In the genomic region with DNA sequence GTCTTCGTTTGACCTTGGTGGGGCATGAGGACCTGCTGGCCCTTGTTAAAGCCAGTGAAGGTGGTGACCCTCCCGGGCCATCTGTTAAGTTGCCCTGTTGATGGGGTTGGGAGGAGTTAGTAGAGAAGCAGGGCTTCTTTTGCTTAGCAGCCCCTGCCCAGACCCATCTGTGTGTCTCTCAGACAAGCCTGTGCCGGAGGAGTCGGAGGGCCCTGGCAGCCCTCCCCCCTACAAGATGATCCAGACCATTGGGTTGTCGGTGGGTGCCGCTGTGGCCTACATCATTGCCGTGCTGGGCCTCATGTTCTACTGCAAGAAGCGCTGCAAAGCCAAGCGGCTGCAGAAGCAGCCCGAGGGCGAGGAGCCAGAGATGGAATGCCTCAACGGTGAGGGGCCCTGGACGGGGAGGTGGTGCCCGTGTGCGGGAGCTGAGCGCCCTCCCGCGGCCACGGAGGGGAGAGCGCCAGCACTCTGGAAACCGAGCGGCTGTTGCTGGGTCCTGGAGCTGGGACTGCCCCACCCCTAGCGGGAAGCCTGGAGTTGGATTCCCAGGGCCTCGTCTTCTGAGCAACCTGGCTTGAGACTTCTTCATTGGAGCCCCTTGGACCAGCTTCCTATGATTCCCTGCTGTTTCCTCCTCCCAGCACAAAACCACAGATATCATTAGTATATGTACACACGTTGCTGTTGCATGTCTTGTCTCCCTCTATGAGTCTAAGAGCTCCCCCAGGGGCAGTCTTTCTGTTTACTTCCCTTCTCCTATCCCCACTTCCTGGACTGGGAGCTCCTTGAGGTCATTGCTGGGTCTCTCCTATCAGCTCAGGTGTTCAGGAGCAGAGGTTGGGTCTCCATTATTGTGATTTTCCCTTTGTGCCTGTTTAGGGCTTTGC, we compare ENCODE assay signal across 1 cellular context.
TF ChIP-seq lines count a peak whose summit lies in the region.

No MANE protein-coding gene starts in this region.

TF ChIP-seq in K562, 482 proteins besides CTCF, POLR2A, EP300 and RAD21 (continued from another document and continues in another):
- TF ChIP-seq, protein P1, sequence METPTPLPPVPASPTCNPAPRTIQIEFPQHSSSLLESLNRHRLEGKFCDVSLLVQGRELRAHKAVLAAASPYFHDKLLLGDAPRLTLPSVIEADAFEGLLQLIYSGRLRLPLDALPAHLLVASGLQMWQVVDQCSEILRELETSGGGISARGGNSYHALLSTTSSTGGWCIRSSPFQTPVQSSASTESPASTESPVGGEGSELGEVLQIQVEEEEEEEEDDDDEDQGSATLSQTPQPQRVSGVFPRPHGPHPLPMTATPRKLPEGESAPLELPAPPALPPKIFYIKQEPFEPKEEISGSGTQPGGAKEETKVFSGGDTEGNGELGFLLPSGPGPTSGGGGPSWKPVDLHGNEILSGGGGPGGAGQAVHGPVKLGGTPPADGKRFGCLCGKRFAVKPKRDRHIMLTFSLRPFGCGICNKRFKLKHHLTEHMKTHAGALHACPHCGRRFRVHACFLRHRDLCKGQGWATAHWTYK (CRISPR knock-in tag; IDR thresholded peaks at IDR 0.05), result peak; percentile 60; the same call in 1 of the 2 replicates
- no peak for TF ChIP-seq NFYB (IDR thresholded peaks at IDR 0.05; ENCODE audit: extremely low read depth, insufficient read length)
- TF ChIP-seq HMGN3 (IDR thresholded peaks at IDR 0.05; ENCODE audit: borderline replicate concordance, extremely low read depth, insufficient read length, low read depth, low read length), result no peak
- TF ChIP-seq, protein P2, sequence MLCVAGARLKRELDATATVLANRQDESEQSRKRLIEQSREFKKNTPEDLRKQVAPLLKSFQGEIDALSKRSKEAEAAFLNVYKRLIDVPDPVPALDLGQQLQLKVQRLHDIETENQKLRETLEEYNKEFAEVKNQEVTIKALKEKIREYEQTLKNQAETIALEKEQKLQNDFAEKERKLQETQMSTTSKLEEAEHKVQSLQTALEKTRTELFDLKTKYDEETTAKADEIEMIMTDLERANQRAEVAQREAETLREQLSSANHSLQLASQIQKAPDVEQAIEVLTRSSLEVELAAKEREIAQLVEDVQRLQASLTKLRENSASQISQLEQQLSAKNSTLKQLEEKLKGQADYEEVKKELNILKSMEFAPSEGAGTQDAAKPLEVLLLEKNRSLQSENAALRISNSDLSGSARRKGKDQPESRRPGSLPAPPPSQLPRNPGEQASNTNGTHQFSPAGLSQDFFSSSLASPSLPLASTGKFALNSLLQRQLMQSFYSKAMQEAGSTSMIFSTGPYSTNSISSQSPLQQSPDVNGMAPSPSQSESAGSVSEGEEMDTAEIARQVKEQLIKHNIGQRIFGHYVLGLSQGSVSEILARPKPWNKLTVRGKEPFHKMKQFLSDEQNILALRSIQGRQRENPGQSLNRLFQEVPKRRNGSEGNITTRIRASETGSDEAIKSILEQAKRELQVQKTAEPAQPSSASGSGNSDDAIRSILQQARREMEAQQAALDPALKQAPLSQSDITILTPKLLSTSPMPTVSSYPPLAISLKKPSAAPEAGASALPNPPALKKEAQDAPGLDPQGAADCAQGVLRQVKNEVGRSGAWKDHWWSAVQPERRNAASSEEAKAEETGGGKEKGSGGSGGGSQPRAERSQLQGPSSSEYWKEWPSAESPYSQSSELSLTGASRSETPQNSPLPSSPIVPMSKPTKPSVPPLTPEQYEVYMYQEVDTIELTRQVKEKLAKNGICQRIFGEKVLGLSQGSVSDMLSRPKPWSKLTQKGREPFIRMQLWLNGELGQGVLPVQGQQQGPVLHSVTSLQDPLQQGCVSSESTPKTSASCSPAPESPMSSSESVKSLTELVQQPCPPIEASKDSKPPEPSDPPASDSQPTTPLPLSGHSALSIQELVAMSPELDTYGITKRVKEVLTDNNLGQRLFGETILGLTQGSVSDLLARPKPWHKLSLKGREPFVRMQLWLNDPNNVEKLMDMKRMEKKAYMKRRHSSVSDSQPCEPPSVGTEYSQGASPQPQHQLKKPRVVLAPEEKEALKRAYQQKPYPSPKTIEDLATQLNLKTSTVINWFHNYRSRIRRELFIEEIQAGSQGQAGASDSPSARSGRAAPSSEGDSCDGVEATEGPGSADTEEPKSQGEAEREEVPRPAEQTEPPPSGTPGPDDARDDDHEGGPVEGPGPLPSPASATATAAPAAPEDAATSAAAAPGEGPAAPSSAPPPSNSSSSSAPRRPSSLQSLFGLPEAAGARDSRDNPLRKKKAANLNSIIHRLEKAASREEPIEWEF (CRISPR knock-in tag; IDR thresholded peaks at IDR 0.05), result no peak
- TF ChIP-seq, protein P3, sequence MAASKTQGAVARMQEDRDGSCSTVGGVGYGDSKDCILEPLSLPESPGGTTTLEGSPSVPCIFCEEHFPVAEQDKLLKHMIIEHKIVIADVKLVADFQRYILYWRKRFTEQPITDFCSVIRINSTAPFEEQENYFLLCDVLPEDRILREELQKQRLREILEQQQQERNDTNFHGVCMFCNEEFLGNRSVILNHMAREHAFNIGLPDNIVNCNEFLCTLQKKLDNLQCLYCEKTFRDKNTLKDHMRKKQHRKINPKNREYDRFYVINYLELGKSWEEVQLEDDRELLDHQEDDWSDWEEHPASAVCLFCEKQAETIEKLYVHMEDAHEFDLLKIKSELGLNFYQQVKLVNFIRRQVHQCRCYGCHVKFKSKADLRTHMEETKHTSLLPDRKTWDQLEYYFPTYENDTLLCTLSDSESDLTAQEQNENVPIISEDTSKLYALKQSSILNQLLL (CRISPR knock-in tag; IDR thresholded peaks at IDR 0.05; ENCODE audit: borderline replicate concordance), result no peak
- TF ChIP-seq NCOR1 (IDR thresholded peaks at IDR 0.05), result no peak
- TF ChIP-seq, protein P4, sequence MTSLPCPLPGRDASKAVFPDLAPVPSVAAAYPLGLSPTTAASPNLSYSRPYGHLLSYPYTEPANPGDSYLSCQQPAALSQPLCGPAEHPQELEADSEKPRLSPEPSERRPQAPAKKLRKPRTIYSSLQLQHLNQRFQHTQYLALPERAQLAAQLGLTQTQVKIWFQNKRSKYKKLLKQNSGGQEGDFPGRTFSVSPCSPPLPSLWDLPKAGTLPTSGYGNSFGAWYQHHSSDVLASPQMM (CRISPR knock-in tag; IDR thresholded peaks at IDR 0.05), result no peak
- no peak for TF ChIP-seq EP400 (IDR thresholded peaks at IDR 0.05)
- TF ChIP-seq, protein P5, sequence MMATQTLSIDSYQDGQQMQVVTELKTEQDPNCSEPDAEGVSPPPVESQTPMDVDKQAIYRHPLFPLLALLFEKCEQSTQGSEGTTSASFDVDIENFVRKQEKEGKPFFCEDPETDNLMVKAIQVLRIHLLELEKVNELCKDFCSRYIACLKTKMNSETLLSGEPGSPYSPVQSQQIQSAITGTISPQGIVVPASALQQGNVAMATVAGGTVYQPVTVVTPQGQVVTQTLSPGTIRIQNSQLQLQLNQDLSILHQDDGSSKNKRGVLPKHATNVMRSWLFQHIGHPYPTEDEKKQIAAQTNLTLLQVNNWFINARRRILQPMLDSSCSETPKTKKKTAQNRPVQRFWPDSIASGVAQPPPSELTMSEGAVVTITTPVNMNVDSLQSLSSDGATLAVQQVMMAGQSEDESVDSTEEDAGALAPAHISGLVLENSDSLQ (IDR thresholded peaks at IDR 0.05), result no peak
- TF ChIP-seq CBX5 (IDR thresholded peaks at IDR 0.05; ENCODE audit: borderline replicate concordance, low read depth), result no peak
- TF ChIP-seq SIRT6 (IDR thresholded peaks at IDR 0.05; ENCODE audit: low read depth, low read length), result no peak
- no peak for TF ChIP-seq CBFB (CRISPR knock-in tag; IDR thresholded peaks at IDR 0.05)
- no peak for TF ChIP-seq NR2C1 (IDR thresholded peaks at IDR 0.05)
- TF ChIP-seq NR2C1 (tag; IDR thresholded peaks at IDR 0.05), result no peak
- TF ChIP-seq, protein P6, sequence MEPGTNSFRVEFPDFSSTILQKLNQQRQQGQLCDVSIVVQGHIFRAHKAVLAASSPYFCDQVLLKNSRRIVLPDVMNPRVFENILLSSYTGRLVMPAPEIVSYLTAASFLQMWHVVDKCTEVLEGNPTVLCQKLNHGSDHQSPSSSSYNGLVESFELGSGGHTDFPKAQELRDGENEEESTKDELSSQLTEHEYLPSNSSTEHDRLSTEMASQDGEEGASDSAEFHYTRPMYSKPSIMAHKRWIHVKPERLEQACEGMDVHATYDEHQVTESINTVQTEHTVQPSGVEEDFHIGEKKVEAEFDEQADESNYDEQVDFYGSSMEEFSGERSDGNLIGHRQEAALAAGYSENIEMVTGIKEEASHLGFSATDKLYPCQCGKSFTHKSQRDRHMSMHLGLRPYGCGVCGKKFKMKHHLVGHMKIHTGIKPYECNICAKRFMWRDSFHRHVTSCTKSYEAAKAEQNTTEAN (CRISPR knock-in tag; IDR thresholded peaks at IDR 0.05), result no peak
- peak; percentile 27 to 66; a peak in 2 of 4 replicates for TF ChIP-seq TEAD1 (CRISPR knock-in tag; IDR thresholded peaks at IDR 0.05)
- TF ChIP-seq ZNF12 (CRISPR knock-in tag; IDR thresholded peaks at IDR 0.05), result no peak
- TF ChIP-seq, protein P7, sequence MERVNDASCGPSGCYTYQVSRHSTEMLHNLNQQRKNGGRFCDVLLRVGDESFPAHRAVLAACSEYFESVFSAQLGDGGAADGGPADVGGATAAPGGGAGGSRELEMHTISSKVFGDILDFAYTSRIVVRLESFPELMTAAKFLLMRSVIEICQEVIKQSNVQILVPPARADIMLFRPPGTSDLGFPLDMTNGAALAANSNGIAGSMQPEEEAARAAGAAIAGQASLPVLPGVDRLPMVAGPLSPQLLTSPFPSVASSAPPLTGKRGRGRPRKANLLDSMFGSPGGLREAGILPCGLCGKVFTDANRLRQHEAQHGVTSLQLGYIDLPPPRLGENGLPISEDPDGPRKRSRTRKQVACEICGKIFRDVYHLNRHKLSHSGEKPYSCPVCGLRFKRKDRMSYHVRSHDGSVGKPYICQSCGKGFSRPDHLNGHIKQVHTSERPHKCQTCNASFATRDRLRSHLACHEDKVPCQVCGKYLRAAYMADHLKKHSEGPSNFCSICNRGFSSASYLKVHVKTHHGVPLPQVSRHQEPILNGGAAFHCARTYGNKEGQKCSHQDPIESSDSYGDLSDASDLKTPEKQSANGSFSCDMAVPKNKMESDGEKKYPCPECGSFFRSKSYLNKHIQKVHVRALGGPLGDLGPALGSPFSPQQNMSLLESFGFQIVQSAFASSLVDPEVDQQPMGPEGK (CRISPR knock-in tag; IDR thresholded peaks at IDR 0.05; ENCODE audit: borderline replicate concordance), result no peak
- TF ChIP-seq ASH1L (IDR thresholded peaks at IDR 0.05; ENCODE audit: borderline replicate concordance, low read depth, partially characterized antibody), result no peak
- TF ChIP-seq ZNF41 (CRISPR knock-in tag; conservative IDR thresholded peaks at IDR 0.05), result no peak
- TF ChIP-seq TCF7L2 (IDR thresholded peaks at IDR 0.05; ENCODE audit: low read depth, low read length), result no peak
- no peak for TF ChIP-seq ZBTB8A (IDR thresholded peaks at IDR 0.05; ENCODE audit: partially characterized antibody)
- TF ChIP-seq, protein P8, sequence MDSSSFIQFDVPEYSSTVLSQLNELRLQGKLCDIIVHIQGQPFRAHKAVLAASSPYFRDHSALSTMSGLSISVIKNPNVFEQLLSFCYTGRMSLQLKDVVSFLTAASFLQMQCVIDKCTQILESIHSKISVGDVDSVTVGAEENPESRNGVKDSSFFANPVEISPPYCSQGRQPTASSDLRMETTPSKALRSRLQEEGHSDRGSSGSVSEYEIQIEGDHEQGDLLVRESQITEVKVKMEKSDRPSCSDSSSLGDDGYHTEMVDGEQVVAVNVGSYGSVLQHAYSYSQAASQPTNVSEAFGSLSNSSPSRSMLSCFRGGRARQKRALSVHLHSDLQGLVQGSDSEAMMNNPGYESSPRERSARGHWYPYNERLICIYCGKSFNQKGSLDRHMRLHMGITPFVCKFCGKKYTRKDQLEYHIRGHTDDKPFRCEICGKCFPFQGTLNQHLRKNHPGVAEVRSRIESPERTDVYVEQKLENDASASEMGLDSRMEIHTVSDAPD (CRISPR knock-in tag; IDR thresholded peaks at IDR 0.05), result no peak
- no peak for TF ChIP-seq GABPA (tag; conservative IDR thresholded peaks at IDR 0.05; ENCODE audit: low read depth)
- TF ChIP-seq ATF7 (IDR thresholded peaks at IDR 0.05), result peak; percentile 62; the same call in 1 of the 2 replicates
- no peak for TF ChIP-seq TAF15 (IDR thresholded peaks at IDR 0.05; ENCODE audit: low read depth, low read length)
- no peak for TF ChIP-seq SIN3B (IDR thresholded peaks at IDR 0.05; ENCODE audit: low read depth)
- no peak for TF ChIP-seq DIDO1 (tag; IDR thresholded peaks at IDR 0.05; ENCODE audit: low read depth)
- TF ChIP-seq, protein P9, sequence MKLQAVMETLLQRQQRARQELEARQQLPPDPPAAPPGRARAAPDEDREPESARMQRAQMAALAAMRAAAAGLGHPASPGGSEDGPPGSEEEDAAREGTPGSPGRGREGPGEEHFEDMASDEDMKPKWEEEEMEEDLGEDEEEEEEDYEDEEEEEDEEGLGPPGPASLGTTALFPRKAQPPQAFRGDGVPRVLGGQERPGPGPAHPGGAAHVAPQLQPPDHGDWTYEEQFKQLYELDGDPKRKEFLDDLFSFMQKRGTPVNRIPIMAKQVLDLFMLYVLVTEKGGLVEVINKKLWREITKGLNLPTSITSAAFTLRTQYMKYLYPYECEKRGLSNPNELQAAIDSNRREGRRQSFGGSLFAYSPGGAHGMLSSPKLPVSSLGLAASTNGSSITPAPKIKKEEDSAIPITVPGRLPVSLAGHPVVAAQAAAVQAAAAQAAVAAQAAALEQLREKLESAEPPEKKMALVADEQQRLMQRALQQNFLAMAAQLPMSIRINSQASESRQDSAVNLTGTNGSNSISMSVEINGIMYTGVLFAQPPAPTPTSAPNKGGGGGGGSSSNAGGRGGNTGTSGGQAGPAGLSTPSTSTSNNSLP (IDR thresholded peaks at IDR 0.05; ENCODE audit: borderline replicate concordance, low read depth, low read length), result no peak
- TF ChIP-seq, protein P10, sequence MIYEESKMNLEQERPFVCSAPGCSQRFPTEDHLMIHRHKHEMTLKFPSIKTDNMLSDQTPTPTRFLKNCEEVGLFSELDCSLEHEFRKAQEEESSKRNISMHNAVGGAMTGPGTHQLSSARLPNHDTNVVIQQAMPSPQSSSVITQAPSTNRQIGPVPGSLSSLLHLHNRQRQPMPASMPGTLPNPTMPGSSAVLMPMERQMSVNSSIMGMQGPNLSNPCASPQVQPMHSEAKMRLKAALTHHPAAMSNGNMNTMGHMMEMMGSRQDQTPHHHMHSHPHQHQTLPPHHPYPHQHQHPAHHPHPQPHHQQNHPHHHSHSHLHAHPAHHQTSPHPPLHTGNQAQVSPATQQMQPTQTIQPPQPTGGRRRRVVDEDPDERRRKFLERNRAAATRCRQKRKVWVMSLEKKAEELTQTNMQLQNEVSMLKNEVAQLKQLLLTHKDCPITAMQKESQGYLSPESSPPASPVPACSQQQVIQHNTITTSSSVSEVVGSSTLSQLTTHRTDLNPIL (CRISPR knock-in tag; IDR thresholded peaks at IDR 0.05), result no peak
- TF ChIP-seq, protein P11, sequence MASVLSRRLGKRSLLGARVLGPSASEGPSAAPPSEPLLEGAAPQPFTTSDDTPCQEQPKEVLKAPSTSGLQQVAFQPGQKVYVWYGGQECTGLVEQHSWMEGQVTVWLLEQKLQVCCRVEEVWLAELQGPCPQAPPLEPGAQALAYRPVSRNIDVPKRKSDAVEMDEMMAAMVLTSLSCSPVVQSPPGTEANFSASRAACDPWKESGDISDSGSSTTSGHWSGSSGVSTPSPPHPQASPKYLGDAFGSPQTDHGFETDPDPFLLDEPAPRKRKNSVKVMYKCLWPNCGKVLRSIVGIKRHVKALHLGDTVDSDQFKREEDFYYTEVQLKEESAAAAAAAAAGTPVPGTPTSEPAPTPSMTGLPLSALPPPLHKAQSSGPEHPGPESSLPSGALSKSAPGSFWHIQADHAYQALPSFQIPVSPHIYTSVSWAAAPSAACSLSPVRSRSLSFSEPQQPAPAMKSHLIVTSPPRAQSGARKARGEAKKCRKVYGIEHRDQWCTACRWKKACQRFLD (CRISPR knock-in tag; IDR thresholded peaks at IDR 0.05), result no peak
- no peak for TF ChIP-seq NCOA2 (IDR thresholded peaks at IDR 0.05; ENCODE audit: partially characterized antibody in 2 of 2)
